Comparison of ENCODE assay signal across 9 cellular contexts in the genomic region with DNA sequence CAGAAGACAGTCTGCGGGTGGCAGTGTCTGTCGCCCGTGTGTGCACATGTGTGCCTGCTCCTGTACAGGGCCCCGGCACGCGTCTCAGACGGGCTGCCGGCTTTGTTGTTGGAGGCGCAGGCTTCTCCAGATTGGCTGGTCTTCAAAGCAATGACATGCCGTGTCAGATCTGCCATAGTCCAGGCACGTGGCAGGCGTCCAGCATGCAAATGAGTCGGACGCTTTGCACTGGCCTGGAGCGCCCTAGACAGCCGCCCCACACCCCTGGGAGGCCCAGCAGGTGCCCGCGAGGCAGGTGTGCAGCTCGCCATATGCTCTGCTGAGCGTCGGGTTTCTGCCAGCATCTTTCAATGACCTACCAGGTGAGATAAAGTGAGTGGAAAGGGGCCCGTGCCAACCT.
A peak's percentile ranks its signal among the peaks of the same experiment; 100 is the strongest.
DNase-seq lines count a peak whose midpoint lies in the region; TF ChIP-seq lines count a peak whose summit lies in the region.
"Had no signal": no experiment of that assay in that cellular context is flagged by ENCODE, and none has a peak within 500 bp of the region (broad histone marks: within the 10 kb centered on the region; RNA-seq: fewer than 3 reads in every experiment).

No MANE protein-coding gene starts in this region.

- H3K4me3 ChIP-seq in Peyer's patch (no peak overlapping the region), left ventricle myocardium inferior (no peak overlapping the region), transverse colon (no peak overlapping the region)

- H3K36me3 ChIP-seq in Peyer's patch: no peaks in the 10 kb centered on the region
- H3K36me3 ChIP-seq in left ventricle myocardium inferior: no peaks in the 10 kb centered on the region
- H3K36me3 ChIP-seq in transverse colon: no peaks in the 10 kb centered on the region

- no peaks in the 10 kb centered on the region for H3K9me3 ChIP-seq in Peyer's patch
- H3K9me3 ChIP-seq in left ventricle myocardium inferior (replicated peaks): no peaks in the 10 kb centered on the region
- H3K9me3 ChIP-seq in transverse colon: no peaks in the 10 kb centered on the region

- intact Hi-C loops in left ventricle myocardium inferior (cut with micrococcal nuclease) (no loop called here), transverse colon (cut with DNase I; ENCODE audit: low total_unique reads) (no loop called here)

- no peak for TF ChIP-seq CTCF in Peyer's patch (IDR thresholded peaks at IDR 0.05)
- TF ChIP-seq CTCF in left ventricle myocardium inferior (IDR thresholded peaks at IDR 0.05; ENCODE audit: borderline replicate concordance): no peak
- TF ChIP-seq CTCF in transverse colon (IDR thresholded peaks at IDR 0.05): no peak

- H3K27ac ChIP-seq in Peyer's patch (no peak overlapping the region), left ventricle myocardium inferior (replicated peaks) (peak overlapping the region; percentile 84), transverse colon (peak overlapping the region in 3 of 4 donors; percentile 3 to 54 (median 36))

- in situ Hi-C loops in transverse colon (cut with MboI; ENCODE audit: low pct_ligation_motif_present in 1 of 4, low pct_unique_long_range_greater_than_20kb in 1 of 4, low sequenced_read_pairs in 3 of 4) (no loop called here), ACHN (cut with HindIII; ENCODE audit: low pct_ligation_motif_present, low pct_unique_long_range_greater_than_20kb, low sequenced_read_pairs) (no loop called here)

- no peak for TF ChIP-seq POLR2A in Peyer's patch (IDR thresholded peaks at IDR 0.05)
- TF ChIP-seq POLR2A in transverse colon (IDR thresholded peaks at IDR 0.05): no peak

- 45% methylated on average over 16 of the region's 22 CpGs; no CpG with 5 or more reads in 1 of the 2 donors for WGBS in transverse colon (ENCODE audit: low coverage in 1 of 2), 2 donors

- H3K27me3 ChIP-seq in Peyer's patch (no peaks in the 10 kb centered on the region), left ventricle myocardium inferior (ENCODE audit: low read depth) (no peaks in the 10 kb centered on the region), transverse colon (no peaks in the 10 kb centered on the region)

- H3K4me1 ChIP-seq in Peyer's patch (peaks cover 0 to 8% (median 0%) of the 10 kb centered on the region in 4 donors), left ventricle myocardium inferior (peaks cover 49% of the 10 kb centered on the region), transverse colon (peaks cover 6 to 37% (median 26%) of the 10 kb centered on the region in 4 donors)

- DNase-seq in NCI-H82 (lab: John Stamatoyannopoulos, UW) (peak; percentile 35), NCI-H82 treated with DMSO at 0.1 percent for 48 hours (lab: John Stamatoyannopoulos, UW; ENCODE audit: unreplicated experiment) (no peak), Peyer's patch (peak in 2 of 3 donors; percentile 84 to 85), left ventricle myocardium inferior (peak; percentile 75), transverse colon (peak; percentile 77), midbrain (lab: John Stamatoyannopoulos, UW) (no peak), EL (no peak), ACHN (no peak)
- DNase-seq: activated CD4-positive, alpha-beta T cell treated with anti-CD3 and anti-CD28 coated beads, Interleukin-2, amount 50 U/mL, for 4 hours had no signal

- no peak for TF ChIP-seq EP300 in transverse colon (IDR thresholded peaks at IDR 0.05; ENCODE audit: low read depth)

Comparison
In these comparisons a context has a peak if more than half of its experiments do, and no peak if none do; other contexts are left out.
1. DNase-seq: peak in NCI-H82 (single experiment), Peyer's patch (2 of 3), left ventricle myocardium inferior (single experiment) and transverse colon (single experiment); none in NCI-H82 treated with DMSO at 0.1 percent for 48 hours (single experiment), midbrain (single experiment), EL (single experiment) and ACHN (single experiment).
2. H3K27ac ChIP-seq: peak in left ventricle myocardium inferior (single experiment) and transverse colon (3 of 4); none in Peyer's patch (0 of 4).